21 cellular contexts compared by ENCODE assay signal in genomic region chr1:5595531-5596170, GRCh38.
DNase-seq lines count a peak whose midpoint lies in the region; ATAC-seq, FAIRE-seq and TF ChIP-seq lines count a peak whose summit lies in the region.
"Had no signal": no experiment of that assay in that cellular context is flagged by ENCODE, and none has a peak within 500 bp of the region (broad histone marks: within the 10 kb centered on the region; RNA-seq: fewer than 3 reads in every experiment).

No MANE protein-coding gene starts in this region.

- no peak overlapping the region for H2BK15ac ChIP-seq in H1 (ENCODE audit: low read length)

- TF ChIP-seq EP300 in H1 (IDR thresholded peaks at IDR 0.05; ENCODE audit: borderline replicate concordance in 1 of 2, low read depth in 2 of 2, low read length in 2 of 2) = no peak

- H3K4me1 ChIP-seq in H1 (replicated peaks in 1 of 4; ENCODE audit: control insufficient read depth in 3 of 4, insufficient read depth in 4 of 4, low read length in 3 of 4) = peaks cover 0 to 3% (median 0%) of the 10 kb centered on the region in 4 experiments; a peak in 2 of 7 replicates
- H3K4me1 ChIP-seq in smooth muscle cell (ENCODE audit: low read depth) = peaks cover 12% of the 10 kb centered on the region
- no peaks in the 10 kb centered on the region for H3K4me1 ChIP-seq in CD8-positive, alpha-beta memory T cell (ENCODE audit: insufficient read depth, low read length)
- H3K4me1 ChIP-seq in naive thymus-derived CD4-positive, alpha-beta T cell (ENCODE audit: control insufficient read depth in 2 of 2, insufficient read depth in 2 of 2, low read length in 2 of 2) = no peaks in the 10 kb centered on the region
- H3K4me1 ChIP-seq: A549 had no signal

- no peak overlapping the region for H3K9ac ChIP-seq in H1 (replicated peaks in 1 of 4; ENCODE audit: extremely low read depth in 1 of 4, low read depth in 3 of 4, low read length in 3 of 4)
- no peak overlapping the region for H3K9ac ChIP-seq in smooth muscle cell (ENCODE audit: low read depth)

- H4K91ac ChIP-seq in H1 (replicated peaks; ENCODE audit: insufficient read length, low read length) = no peak overlapping the region

- no peak for FAIRE-seq in H1 (lab: Jason Lieb, UNC)
- FAIRE-seq: A549, RCC 7860 had no signal

- no peak overlapping the region for H3K4me3 ChIP-seq in H1 (ENCODE audit: extremely low read depth in 1 of 4, insufficient read depth in 2 of 4, low read depth in 3 of 4, low read length in 4 of 4)
- no peak overlapping the region for H3K4me3 ChIP-seq in smooth muscle cell
- no peak overlapping the region for H3K4me3 ChIP-seq in CD8-positive, alpha-beta memory T cell (ENCODE audit: low read length)
- no peak overlapping the region for H3K4me3 ChIP-seq in naive thymus-derived CD4-positive, alpha-beta T cell (ENCODE audit: low read length)
- H3K4me3 ChIP-seq: A549 had no signal

- H3K4me2 ChIP-seq in H1 (ENCODE audit: insufficient read depth in 1 of 2, low read depth in 2 of 2, low read length in 2 of 2) (no peak overlapping the region), smooth muscle cell (no peak overlapping the region)
- H3K4me2 ChIP-seq: A549 had no signal

- H3K9me3 Mint-ChIP-seq in CD8-positive, alpha-beta memory T cell = peaks cover 2 to 14% (median 8%) of the 10 kb centered on the region in 5 donors
- H3K9me3 Mint-ChIP-seq in naive thymus-derived CD4-positive, alpha-beta T cell = peaks cover 0 to 16% (median 5%) of the 10 kb centered on the region in 11 donors

- no peaks in the 10 kb centered on the region for H3K36me3 Mint-ChIP-seq in CD8-positive, alpha-beta memory T cell
- H3K36me3 Mint-ChIP-seq in naive thymus-derived CD4-positive, alpha-beta T cell = peaks cover 0 to 4% (median 0%) of the 10 kb centered on the region in 5 donors
- H3K36me3 Mint-ChIP-seq: IgD-negative memory B cell had no signal

- no peak overlapping the region for H2BK120ac ChIP-seq in H1 (replicated peaks; ENCODE audit: low read depth, low read length)

- H3K23ac ChIP-seq in H1 (ENCODE audit: insufficient read length) = no peak overlapping the region

- H3K27me3 ChIP-seq in H1 (replicated peaks in 1 of 4; ENCODE audit: control insufficient read depth in 3 of 4, extremely low read depth in 1 of 4, insufficient read depth in 3 of 4, low read length in 3 of 4) (no peaks in the 10 kb centered on the region), smooth muscle cell (ENCODE audit: low read depth) (no peaks in the 10 kb centered on the region)
- H3K27me3 ChIP-seq in CD8-positive, alpha-beta memory T cell (ENCODE audit: insufficient read depth, low read length, poor library complexity, severe bottlenecking) = no peaks in the 10 kb centered on the region
- no peaks in the 10 kb centered on the region for H3K27me3 ChIP-seq in naive thymus-derived CD4-positive, alpha-beta T cell (ENCODE audit: control insufficient read depth in 2 of 2, insufficient read depth in 2 of 2, low read length in 2 of 2)

- intact Hi-C loops in naive thymus-derived CD4-positive, alpha-beta T cell (cut with micrococcal nuclease) = no loop called here

- TF ChIP-seq CTCF in H1 (IDR thresholded peaks at IDR 0.05; ENCODE audit: control extremely low read depth in 1 of 3, insufficient read depth in 1 of 3, low read depth in 1 of 3, low read length in 3 of 3) (peak in 1 of 3 experiments; percentile 23; a peak in 1 of 4 replicates), smooth muscle cell (IDR thresholded peaks at IDR 0.05; ENCODE audit: borderline replicate concordance, insufficient read depth, poor library complexity, severe bottlenecking) (no peak)

- H2BK5ac ChIP-seq in H1 (ENCODE audit: low read depth, low read length) = no peak overlapping the region

- H4K5ac ChIP-seq in H1 (ENCODE audit: insufficient read length, low read depth, low read length) = no peak overlapping the region

- H3F3A ChIP-seq in smooth muscle cell (ENCODE audit: low read depth) = peaks cover 6% of the 10 kb centered on the region

- H3K27ac ChIP-seq in H1 (ENCODE audit: low read depth, low read length) (no peak overlapping the region), smooth muscle cell (ENCODE audit: low read depth) (no peak overlapping the region)
- H3K27ac ChIP-seq in CD8-positive, alpha-beta memory T cell (ENCODE audit: low read depth, low read length) = no peak overlapping the region
- H3K27ac ChIP-seq in naive thymus-derived CD4-positive, alpha-beta T cell (ENCODE audit: low read depth, low read length) = no peak overlapping the region
- H3K27ac ChIP-seq: A549 had no signal

- no peak for ATAC-seq in naive thymus-derived CD4-positive, alpha-beta T cell
- ATAC-seq: A549, Right ventricle myocardium inferior had no signal

- POLR2A ChIA-PET in H1 (lab: Charles Lee; ENCODE audit: partially characterized antibody) = no interaction called here
- POLR2A ChIA-PET in CD8-positive, alpha-beta memory T cell (lab: Charles Lee) = no interaction called here
- POLR2A ChIA-PET in naive thymus-derived CD4-positive, alpha-beta T cell (lab: Charles Lee) = no interaction called here

- H2AK5ac ChIP-seq in H1 (ENCODE audit: low read depth, low read length) = no peak overlapping the region

- peaks cover 0 to 4% of the 10 kb centered on the region in 2 experiments; a peak in 1 of 4 replicates for H3K9me3 ChIP-seq in H1 (ENCODE audit: insufficient read depth in 2 of 2, low read depth in 1 of 2, low read length in 1 of 2)
- H3K9me3 ChIP-seq in smooth muscle cell (replicated peaks; ENCODE audit: low read depth) = peaks cover 1% of the 10 kb centered on the region
- H3K9me3 ChIP-seq in CD8-positive, alpha-beta memory T cell (ENCODE audit: low read length) = no peaks in the 10 kb centered on the region
- H3K9me3 ChIP-seq in naive thymus-derived CD4-positive, alpha-beta T cell (ENCODE audit: control insufficient read depth in 2 of 3, low read length in 3 of 3) = no peaks in the 10 kb centered on the region

- H3K36me3 ChIP-seq in H1 (ENCODE audit: control insufficient read depth in 2 of 4, insufficient read depth in 4 of 4, low read length in 3 of 4) (no peaks in the 10 kb centered on the region), smooth muscle cell (ENCODE audit: low read depth) (no peaks in the 10 kb centered on the region)
- H3K36me3 ChIP-seq in CD8-positive, alpha-beta memory T cell (ENCODE audit: insufficient read depth, low read length) = no peaks in the 10 kb centered on the region
- no peaks in the 10 kb centered on the region for H3K36me3 ChIP-seq in naive thymus-derived CD4-positive, alpha-beta T cell (ENCODE audit: control insufficient read depth in 2 of 3, insufficient read depth in 3 of 3, low read length in 3 of 3)

- H3K79me2 ChIP-seq in H1 (ENCODE audit: control insufficient read depth in 1 of 2, insufficient read depth in 2 of 2, low read length in 2 of 2) (no peaks in the 10 kb centered on the region), smooth muscle cell (ENCODE audit: low read depth) (no peaks in the 10 kb centered on the region)

- no peak overlapping the region for H3K14ac ChIP-seq in H1 (ENCODE audit: insufficient read length)

- no peak overlapping the region for H2AFZ ChIP-seq in H1 (ENCODE audit: low read length)
- no peak overlapping the region for H2AFZ ChIP-seq in smooth muscle cell (ENCODE audit: low read depth)

- peak; percentile 37 for DNase-seq in activated effector memory CD4-positive, alpha-beta T cell treated with anti-CD3 and anti-CD28 coated beads, Interleukin-2, amount 50 U/mL, for 16 hours
- no peak for DNase-seq in activated effector memory CD4-positive, alpha-beta T cell treated with Interleukin-2 at 50 U/mL for 16 hours
- no peak for DNase-seq in H1 (ENCODE audit: low read depth in 1 of 2, low spot score in 2 of 2)
- DNase-seq in mucosa of gallbladder (ENCODE audit: low spot score) = peak; percentile 7
- no peak for DNase-seq in smooth muscle cell (lab: John Stamatoyannopoulos, UW; ENCODE audit: unreplicated experiment)
- DNase-seq in CD8-positive, alpha-beta memory T cell = no peak
- DNase-seq in naive thymus-derived CD4-positive, alpha-beta T cell = no peak
- DNase-seq: CD4-positive, alpha-beta T cell; DMS153; GDM1; Karpas-422; NCI-H1436; NCI-H1930; NCI-H2171; NCI-H446 treated with DMSO at 0.1 percent for 48 hours; NCI-H69; NK-92 treated with Interleukin-12 subunit alpha and Interleukin-12 subunit beta, amount 100 ng/mL, for 24 hours had no signal

- no peak overlapping the region for H3K4ac ChIP-seq in H1 (replicated peaks; ENCODE audit: insufficient read length, low read depth, low read length)

- no peaks in the 10 kb centered on the region for H3K4me1 Mint-ChIP-seq in CD8-positive, alpha-beta memory T cell
- H3K4me1 Mint-ChIP-seq in naive thymus-derived CD4-positive, alpha-beta T cell = peaks cover 0 to 3% (median 0%) of the 10 kb centered on the region in 7 donors

- CTCF ChIA-PET in H1 (lab: Charles Lee; ENCODE audit: partially characterized antibody) = interaction anchor here (0.5 to 3.8 kb wide), 13 partner anchors 10 to 284 kb away, joined by 3 to 25 read pairs (median 3); no protein-coding TSS in a partner anchor
- CTCF ChIA-PET in CD8-positive, alpha-beta memory T cell (lab: Charles Lee) = interaction anchor here (1.3 kb wide), 1 partner anchor 309 kb away, joined by 3 read pairs; no protein-coding TSS in a partner anchor
- CTCF ChIA-PET in naive thymus-derived CD4-positive, alpha-beta T cell (lab: Charles Lee) = no interaction called here

- TF ChIP-seq RAD21 in H1 (IDR thresholded peaks at IDR 0.05 in 1 of 2, conservative IDR thresholded peaks at IDR 0.05 in 1 of 2; ENCODE audit: low read depth in 2 of 2, low read length in 2 of 2) = no peak

- WGBS in H1 (ENCODE audit: extremely low coverage in 1 of 2, insufficient coverage in 1 of 2, insufficient read length in 1 of 2, insufficient replicate concordance in 2 of 2, low coverage in 1 of 2, low lambda C conversion rate in 2 of 2, missing lambda C conversion rate in 1 of 2), 2 experiments = 97% methylated on average over 17 of the region's 17 CpGs; no CpG with 5 or more reads in 1 of the 2 experiments
- WGBS in smooth muscle cell (ENCODE audit: low lambda C conversion rate) = 92% methylated on average over 17 of the region's 17 CpGs

- no peaks in the 10 kb centered on the region for H3K23me2 ChIP-seq in H1 (ENCODE audit: low read depth, low read length)

- no peak overlapping the region for H3K56ac ChIP-seq in H1 (replicated peaks; ENCODE audit: insufficient read length, low read depth, low read length)

- H4K8ac ChIP-seq in H1 (ENCODE audit: extremely low read depth, insufficient read depth, low read length) = no peak overlapping the region

- TF ChIP-seq POLR2A in H1 (IDR thresholded peaks at IDR 0.05; ENCODE audit: control extremely low read depth in 1 of 2, low read depth in 2 of 2, low read length in 2 of 2) = no peak

- H3K27me3 Mint-ChIP-seq in CD8-positive, alpha-beta memory T cell = peaks cover 15 to 20% of the 10 kb centered on the region in 2 donors
- H3K27me3 Mint-ChIP-seq in naive thymus-derived CD4-positive, alpha-beta T cell = peaks cover 0 to 35% (median 9%) of the 10 kb centered on the region in 5 donors

- H2BK12ac ChIP-seq in H1 (ENCODE audit: low read depth, low read length) = no peak overlapping the region

- H2BK20ac ChIP-seq in H1 (ENCODE audit: low read length) = no peak overlapping the region

- H3K18ac ChIP-seq in H1 (ENCODE audit: extremely low read depth, low read length) = no peak overlapping the region

- no peak overlapping the region for H3K27ac Mint-ChIP-seq in CD8-positive, alpha-beta memory T cell
- no peak overlapping the region for H3K27ac Mint-ChIP-seq in naive thymus-derived CD4-positive, alpha-beta T cell
- H3K27ac Mint-ChIP-seq: CD4-positive, alpha-beta T cell; IgD-negative memory B cell had no signal

- no peak overlapping the region for H3K4me3 Mint-ChIP-seq in CD8-positive, alpha-beta memory T cell
- H3K4me3 Mint-ChIP-seq in naive thymus-derived CD4-positive, alpha-beta T cell = no peak overlapping the region
- H3K4me3 Mint-ChIP-seq: CD4-positive, alpha-beta T cell; IgD-negative memory B cell had no signal

- H3K79me1 ChIP-seq in H1 (ENCODE audit: low read depth, low read length) = no peaks in the 10 kb centered on the region

- H4K20me1 ChIP-seq in H1 (replicated peaks in 1 of 2; ENCODE audit: control insufficient read depth in 1 of 2, insufficient read depth in 2 of 2, low read length in 2 of 2) (no peaks in the 10 kb centered on the region), smooth muscle cell (ENCODE audit: low read depth) (no peaks in the 10 kb centered on the region)

Comparison
In these comparisons a context has a peak if more than half of its experiments do, and no peak if none do; other contexts are left out.
1. DNase-seq: peak in activated effector memory CD4-positive, alpha-beta T cell treated with anti-CD3 and anti-CD28 coated beads, Interleukin-2, amount 50 U/mL, for 16 hours (single experiment) and mucosa of gallbladder (single experiment); none in activated effector memory CD4-positive, alpha-beta T cell treated with Interleukin-2 at 50 U/mL for 16 hours (single experiment), H1 (0 of 2), smooth muscle cell (single experiment), CD8-positive, alpha-beta memory T cell (0 of 5) and naive thymus-derived CD4-positive, alpha-beta T cell (0 of 9).